In the genomic region with DNA sequence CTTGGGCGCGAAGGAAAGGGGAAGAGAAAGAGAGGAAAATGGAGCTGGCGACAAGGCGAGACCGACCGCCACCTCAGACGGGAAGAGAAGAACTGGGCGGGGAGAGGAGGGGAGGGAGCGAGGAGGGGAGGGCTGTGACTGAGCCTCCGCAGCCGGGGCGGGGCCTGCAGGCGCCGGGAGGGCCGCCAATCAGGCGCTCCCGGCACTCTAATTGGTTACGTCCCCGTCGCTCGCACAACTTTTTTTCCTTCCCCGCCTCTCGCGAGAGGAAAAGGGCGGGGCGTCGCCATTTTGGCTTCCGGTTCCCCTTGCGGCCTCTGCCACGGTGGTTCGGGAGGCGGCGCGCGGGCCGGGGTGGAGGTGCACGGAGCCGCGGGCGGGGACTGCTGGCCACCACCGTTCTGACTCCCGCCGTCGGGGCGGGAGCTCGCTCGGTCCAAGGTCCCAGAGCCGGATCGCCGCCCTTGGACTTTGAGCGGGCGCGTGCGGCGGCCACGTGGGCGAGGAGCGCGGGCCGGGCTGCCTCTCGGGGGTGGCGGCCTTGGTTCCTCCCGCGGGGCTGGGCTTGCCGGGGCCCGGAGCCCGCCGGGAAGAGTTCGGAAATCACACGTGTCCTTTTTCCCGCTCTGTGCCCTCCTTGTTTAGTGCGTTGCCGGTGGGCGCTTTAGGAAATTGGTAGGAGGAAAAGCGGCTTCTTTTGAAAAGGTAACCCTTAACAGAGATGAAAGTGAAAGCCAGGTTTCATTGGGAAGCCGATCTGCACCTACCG, we compare ENCODE assay signal across 1 cellular context.
TF ChIP-seq lines count a peak whose summit lies in the region.

GDI2 (minus strand) TSS at position 94 of the 769 bp plus-strand sequence. CDS start 176 bp downstream, outside the sequence.

TF ChIP-seq in K562, 482 proteins besides CTCF, POLR2A, EP300 and RAD21 (continued from another document and continues in another):
- TF ChIP-seq, protein P1, sequence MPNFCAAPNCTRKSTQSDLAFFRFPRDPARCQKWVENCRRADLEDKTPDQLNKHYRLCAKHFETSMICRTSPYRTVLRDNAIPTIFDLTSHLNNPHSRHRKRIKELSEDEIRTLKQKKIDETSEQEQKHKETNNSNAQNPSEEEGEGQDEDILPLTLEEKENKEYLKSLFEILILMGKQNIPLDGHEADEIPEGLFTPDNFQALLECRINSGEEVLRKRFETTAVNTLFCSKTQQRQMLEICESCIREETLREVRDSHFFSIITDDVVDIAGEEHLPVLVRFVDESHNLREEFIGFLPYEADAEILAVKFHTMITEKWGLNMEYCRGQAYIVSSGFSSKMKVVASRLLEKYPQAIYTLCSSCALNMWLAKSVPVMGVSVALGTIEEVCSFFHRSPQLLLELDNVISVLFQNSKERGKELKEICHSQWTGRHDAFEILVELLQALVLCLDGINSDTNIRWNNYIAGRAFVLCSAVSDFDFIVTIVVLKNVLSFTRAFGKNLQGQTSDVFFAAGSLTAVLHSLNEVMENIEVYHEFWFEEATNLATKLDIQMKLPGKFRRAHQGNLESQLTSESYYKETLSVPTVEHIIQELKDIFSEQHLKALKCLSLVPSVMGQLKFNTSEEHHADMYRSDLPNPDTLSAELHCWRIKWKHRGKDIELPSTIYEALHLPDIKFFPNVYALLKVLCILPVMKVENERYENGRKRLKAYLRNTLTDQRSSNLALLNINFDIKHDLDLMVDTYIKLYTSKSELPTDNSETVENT (CRISPR knock-in tag; IDR thresholded peaks at IDR 0.05), result peak; percentile 84; the same call in 1 of the 2 replicates
- TF ChIP-seq NONO (IDR thresholded peaks at IDR 0.05; ENCODE audit: low read depth in 2 of 2, low read length in 1 of 2), result peak; percentile 82 to 88; a peak in 2 of 4 replicates
- TF ChIP-seq MBD2 (IDR thresholded peaks at IDR 0.05; ENCODE audit: borderline replicate concordance, low read depth), result peak; percentile 76; the same call in 1 of the 2 replicates
- no peak for TF ChIP-seq ZNF140 (CRISPR knock-in tag; IDR thresholded peaks at IDR 0.05)
- TF ChIP-seq RB1 (IDR thresholded peaks at IDR 0.05; ENCODE audit: low read depth), result peak; percentile 95
- peak; percentile 98 for TF ChIP-seq CHD2 (IDR thresholded peaks at IDR 0.05; ENCODE audit: low read depth, low read length)
- TF ChIP-seq BRF1 (IDR thresholded peaks at IDR 0.05; ENCODE audit: borderline replicate concordance, extremely low read depth, insufficient read length), result no peak
- no peak for TF ChIP-seq ZNF444 (CRISPR knock-in tag; IDR thresholded peaks at IDR 0.05)
- peak; percentile 77 to 86; a peak in 1 of 4 replicates for TF ChIP-seq SIN3A (IDR thresholded peaks at IDR 0.05; ENCODE audit: borderline replicate concordance in 2 of 2, control insufficient read depth in 1 of 2, low read depth in 2 of 2, low read length in 2 of 2)
- TF ChIP-seq, protein P2, sequence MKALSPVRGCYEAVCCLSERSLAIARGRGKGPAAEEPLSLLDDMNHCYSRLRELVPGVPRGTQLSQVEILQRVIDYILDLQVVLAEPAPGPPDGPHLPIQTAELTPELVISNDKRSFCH (CRISPR knock-in tag; IDR thresholded peaks at IDR 0.05), result no peak
- TF ChIP-seq, protein P2 (tag; IDR thresholded peaks at IDR 0.05), result peak; percentile 82; the same call in 1 of the 2 replicates
- TF ChIP-seq ZNF696 (CRISPR knock-in tag; conservative IDR thresholded peaks at IDR 0.05), result no peak
- peak; percentile 81 for TF ChIP-seq KAT7 (CRISPR knock-in tag; IDR thresholded peaks at IDR 0.05; ENCODE audit: borderline replicate concordance)
- no peak; the same call in 1 of the 2 replicates for TF ChIP-seq NCOR1 (IDR thresholded peaks at IDR 0.05)
- TF ChIP-seq NR2C2 (CRISPR knock-in tag; IDR thresholded peaks at IDR 0.05), result no peak
- TF ChIP-seq NR2C2 (tag; IDR thresholded peaks at IDR 0.05), result peak; percentile 59; the same call in 1 of the 2 replicates
- TF ChIP-seq CREB3L1 (IDR thresholded peaks at IDR 0.05; ENCODE audit: borderline replicate concordance, low read depth), result peak; percentile 99
- TF ChIP-seq ZNF318 (IDR thresholded peaks at IDR 0.05; ENCODE audit: borderline replicate concordance in 1 of 2, low read depth in 1 of 2), result no peak
- peak; percentile 99 for TF ChIP-seq ZNF384 (IDR thresholded peaks at IDR 0.05; ENCODE audit: low read depth, low read length)
- TF ChIP-seq CCNT2 (IDR thresholded peaks at IDR 0.05; ENCODE audit: borderline replicate concordance, extremely low read depth, insufficient read length, low read depth, low read length), result peak; percentile 73
- TF ChIP-seq CSDE1 (IDR thresholded peaks at IDR 0.05), result no peak
- TF ChIP-seq BHLHE40 (IDR thresholded peaks at IDR 0.05; ENCODE audit: low read length), result no peak; the same call in 1 of the 2 replicates
- TF ChIP-seq PCBP1 (IDR thresholded peaks at IDR 0.05; ENCODE audit: low read depth, low read length, poor library complexity, severe bottlenecking), result no peak
- TF ChIP-seq, protein P3, sequence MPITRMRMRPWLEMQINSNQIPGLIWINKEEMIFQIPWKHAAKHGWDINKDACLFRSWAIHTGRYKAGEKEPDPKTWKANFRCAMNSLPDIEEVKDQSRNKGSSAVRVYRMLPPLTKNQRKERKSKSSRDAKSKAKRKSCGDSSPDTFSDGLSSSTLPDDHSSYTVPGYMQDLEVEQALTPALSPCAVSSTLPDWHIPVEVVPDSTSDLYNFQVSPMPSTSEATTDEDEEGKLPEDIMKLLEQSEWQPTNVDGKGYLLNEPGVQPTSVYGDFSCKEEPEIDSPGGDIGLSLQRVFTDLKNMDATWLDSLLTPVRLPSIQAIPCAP (CRISPR knock-in tag; IDR thresholded peaks at IDR 0.05; ENCODE audit: borderline replicate concordance), result no peak
- TF ChIP-seq MEIS2 (IDR thresholded peaks at IDR 0.05; ENCODE audit: partially characterized antibody), result no peak
- TF ChIP-seq ARHGAP35 (IDR thresholded peaks at IDR 0.05; ENCODE audit: partially characterized antibody), result peak; percentile 83
- TF ChIP-seq SIX5 (IDR thresholded peaks at IDR 0.05; ENCODE audit: borderline replicate concordance in 1 of 2, insufficient read depth in 1 of 2, low read depth in 1 of 2, low read length in 2 of 2), result no peak
- no peak for TF ChIP-seq HES1 (IDR thresholded peaks at IDR 0.05; ENCODE audit: low read depth)
- TF ChIP-seq MYBL2 (IDR thresholded peaks at IDR 0.05; ENCODE audit: low read depth), result no peak
- TF ChIP-seq MYBL2 (CRISPR knock-in tag; IDR thresholded peaks at IDR 0.05; ENCODE audit: borderline replicate concordance), result no peak; the same call in 1 of the 2 replicates
- TF ChIP-seq ZNF695 (CRISPR knock-in tag; IDR thresholded peaks at IDR 0.05), result no peak
- TF ChIP-seq NFYB (IDR thresholded peaks at IDR 0.05; ENCODE audit: extremely low read depth, insufficient read length), result peak; percentile 88
- no peak for TF ChIP-seq ZNF830 (CRISPR knock-in tag; IDR thresholded peaks at IDR 0.05)
- peak; percentile 88 for TF ChIP-seq PML (IDR thresholded peaks at IDR 0.05; ENCODE audit: low read length)
- no peak for TF ChIP-seq SRSF7 (optimal IDR thresholded peaks at IDR 0.05; ENCODE audit: low read depth, low read length)
- TF ChIP-seq ZNF76 (CRISPR knock-in tag; IDR thresholded peaks at IDR 0.05; ENCODE audit: borderline replicate concordance), result 0 out of 2 replicates have a peak, but pooled peaks have one; percentile 53
- TF ChIP-seq KHSRP (IDR thresholded peaks at IDR 0.05), result no peak
- TF ChIP-seq TAF15 (IDR thresholded peaks at IDR 0.05; ENCODE audit: low read depth, low read length), result no peak
- TF ChIP-seq TEAD4 (IDR thresholded peaks at IDR 0.05; ENCODE audit: low read length), result peak; percentile 6; the same call in 1 of the 2 replicates
- TF ChIP-seq TEAD4 (CRISPR knock-in tag; IDR thresholded peaks at IDR 0.05; ENCODE audit: borderline replicate concordance), result no peak
- no peak for TF ChIP-seq TCF7 (IDR thresholded peaks at IDR 0.05; ENCODE audit: borderline replicate concordance)
- TF ChIP-seq FOXP4 (CRISPR knock-in tag; IDR thresholded peaks at IDR 0.05; ENCODE audit: borderline replicate concordance), result peak; percentile 76; the same call in 1 of the 2 replicates
- TF ChIP-seq ZBED1 (IDR thresholded peaks at IDR 0.05), result no peak
- no peak for TF ChIP-seq KDM2B (CRISPR knock-in tag; IDR thresholded peaks at IDR 0.05)
